In the genomic region with DNA sequence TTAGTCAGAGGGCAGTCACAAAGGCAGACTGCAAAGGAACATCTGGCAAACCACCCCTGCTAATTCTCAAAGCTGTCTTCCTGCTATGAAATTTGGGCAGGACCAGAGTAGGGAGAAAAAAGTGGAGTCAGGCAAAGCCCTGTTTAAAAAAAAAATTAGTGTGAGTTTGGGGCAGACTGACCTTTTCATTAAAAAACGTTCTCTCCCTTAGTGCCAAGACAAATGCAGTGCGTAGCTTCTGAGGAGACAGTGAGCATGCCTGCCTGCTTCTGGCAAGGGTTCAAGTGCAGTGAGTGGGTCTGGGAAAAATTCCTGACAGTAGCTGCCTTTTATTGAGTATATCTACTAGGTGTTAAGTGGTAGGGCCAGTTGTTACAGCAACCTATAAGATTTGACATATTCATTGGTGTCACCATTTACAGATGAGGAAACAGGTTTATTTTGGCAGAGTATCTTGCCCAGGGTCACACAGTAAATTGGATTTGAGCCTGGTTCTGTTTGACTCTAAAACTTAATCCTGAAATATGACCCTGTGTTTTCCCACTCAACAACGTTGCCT, we compare ENCODE assay signal across 1 cellular context.
TF ChIP-seq lines count a peak whose summit lies in the region.

No MANE protein-coding gene starts in this region.

TF ChIP-seq in IMR-90, 13 proteins besides CTCF, POLR2A, EP300 and RAD21:
- TF ChIP-seq USF2 (IDR thresholded peaks at IDR 0.05; ENCODE audit: low read depth, low read length) (no peak), ELK1 (IDR thresholded peaks at IDR 0.05; ENCODE audit: borderline replicate concordance, low read depth, low read length) (no peak), FOS (IDR thresholded peaks at IDR 0.05; ENCODE audit: low read depth, low read length) (no peak), CHD1 (IDR thresholded peaks at IDR 0.05; ENCODE audit: low read depth, low read length) (no peak), BHLHE40 (IDR thresholded peaks at IDR 0.05; ENCODE audit: low read depth, low read length) (no peak), MAZ (IDR thresholded peaks at IDR 0.05; ENCODE audit: borderline replicate concordance, low read depth, low read length) (no peak), CEBPB (IDR thresholded peaks at IDR 0.05; ENCODE audit: low read depth, low read length) (no peak), MXI1 (IDR thresholded peaks at IDR 0.05; ENCODE audit: borderline replicate concordance, low read depth, low read length) (no peak)
